1 cellular context compared by ENCODE assay signal in the genomic region with DNA sequence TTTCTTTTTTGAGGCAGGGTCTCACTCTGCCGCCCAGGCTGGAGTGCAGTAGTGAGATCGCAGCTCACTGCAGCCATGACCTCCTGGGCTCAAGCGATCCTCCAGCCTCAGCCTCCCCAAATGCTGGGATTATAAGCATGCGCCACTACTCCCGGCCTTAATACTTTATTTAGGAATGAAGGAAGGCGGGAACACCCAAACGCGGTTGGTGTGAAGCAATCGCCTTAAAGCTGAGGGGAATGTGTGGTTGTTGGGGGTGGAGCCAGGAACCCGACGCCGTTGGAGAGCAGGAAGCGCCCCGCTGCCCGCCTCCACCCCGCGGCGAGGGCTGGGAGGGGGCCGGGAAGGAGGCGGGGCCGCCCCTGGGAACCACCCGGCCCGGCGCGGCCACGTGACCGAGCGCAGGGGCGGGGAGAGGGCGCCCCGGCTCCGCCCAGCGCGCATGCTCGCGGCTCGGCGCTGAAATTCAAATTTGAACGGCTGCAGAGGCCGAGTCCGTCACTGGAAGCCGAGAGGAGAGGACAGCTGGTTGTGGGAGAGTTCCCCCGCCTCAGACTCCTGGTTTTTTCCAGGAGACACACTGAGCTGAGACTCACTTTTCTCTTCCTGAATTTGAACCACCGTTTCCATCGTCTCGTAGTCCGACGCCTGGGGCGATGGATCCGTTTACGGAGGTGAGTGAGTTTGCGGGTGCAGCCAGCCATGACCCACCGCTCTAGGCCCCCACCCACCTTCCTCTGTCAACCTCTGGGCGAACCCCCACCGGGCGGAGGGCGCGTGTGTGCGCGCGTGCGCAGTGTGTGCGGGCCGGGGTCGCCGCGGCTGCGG.
A peak's percentile ranks its signal among the peaks of the same experiment; 100 is the strongest.
TF ChIP-seq lines count a peak whose summit lies in the region.

A gene with protein sequence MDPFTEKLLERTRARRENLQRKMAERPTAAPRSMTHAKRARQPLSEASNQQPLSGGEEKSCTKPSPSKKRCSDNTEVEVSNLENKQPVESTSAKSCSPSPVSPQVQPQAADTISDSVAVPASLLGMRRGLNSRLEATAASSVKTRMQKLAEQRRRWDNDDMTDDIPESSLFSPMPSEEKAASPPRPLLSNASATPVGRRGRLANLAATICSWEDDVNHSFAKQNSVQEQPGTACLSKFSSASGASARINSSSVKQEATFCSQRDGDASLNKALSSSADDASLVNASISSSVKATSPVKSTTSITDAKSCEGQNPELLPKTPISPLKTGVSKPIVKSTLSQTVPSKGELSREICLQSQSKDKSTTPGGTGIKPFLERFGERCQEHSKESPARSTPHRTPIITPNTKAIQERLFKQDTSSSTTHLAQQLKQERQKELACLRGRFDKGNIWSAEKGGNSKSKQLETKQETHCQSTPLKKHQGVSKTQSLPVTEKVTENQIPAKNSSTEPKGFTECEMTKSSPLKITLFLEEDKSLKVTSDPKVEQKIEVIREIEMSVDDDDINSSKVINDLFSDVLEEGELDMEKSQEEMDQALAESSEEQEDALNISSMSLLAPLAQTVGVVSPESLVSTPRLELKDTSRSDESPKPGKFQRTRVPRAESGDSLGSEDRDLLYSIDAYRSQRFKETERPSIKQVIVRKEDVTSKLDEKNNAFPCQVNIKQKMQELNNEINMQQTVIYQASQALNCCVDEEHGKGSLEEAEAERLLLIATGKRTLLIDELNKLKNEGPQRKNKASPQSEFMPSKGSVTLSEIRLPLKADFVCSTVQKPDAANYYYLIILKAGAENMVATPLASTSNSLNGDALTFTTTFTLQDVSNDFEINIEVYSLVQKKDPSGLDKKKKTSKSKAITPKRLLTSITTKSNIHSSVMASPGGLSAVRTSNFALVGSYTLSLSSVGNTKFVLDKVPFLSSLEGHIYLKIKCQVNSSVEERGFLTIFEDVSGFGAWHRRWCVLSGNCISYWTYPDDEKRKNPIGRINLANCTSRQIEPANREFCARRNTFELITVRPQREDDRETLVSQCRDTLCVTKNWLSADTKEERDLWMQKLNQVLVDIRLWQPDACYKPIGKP (plus strand): TSS at position 492 of the 828 bp plus-strand sequence. CDS start 165 bp downstream, at position 657.

TF ChIP-seq in K562, 482 proteins besides CTCF, POLR2A, EP300 and RAD21 (continued from another document and continues in another):
- TF ChIP-seq, protein P1, sequence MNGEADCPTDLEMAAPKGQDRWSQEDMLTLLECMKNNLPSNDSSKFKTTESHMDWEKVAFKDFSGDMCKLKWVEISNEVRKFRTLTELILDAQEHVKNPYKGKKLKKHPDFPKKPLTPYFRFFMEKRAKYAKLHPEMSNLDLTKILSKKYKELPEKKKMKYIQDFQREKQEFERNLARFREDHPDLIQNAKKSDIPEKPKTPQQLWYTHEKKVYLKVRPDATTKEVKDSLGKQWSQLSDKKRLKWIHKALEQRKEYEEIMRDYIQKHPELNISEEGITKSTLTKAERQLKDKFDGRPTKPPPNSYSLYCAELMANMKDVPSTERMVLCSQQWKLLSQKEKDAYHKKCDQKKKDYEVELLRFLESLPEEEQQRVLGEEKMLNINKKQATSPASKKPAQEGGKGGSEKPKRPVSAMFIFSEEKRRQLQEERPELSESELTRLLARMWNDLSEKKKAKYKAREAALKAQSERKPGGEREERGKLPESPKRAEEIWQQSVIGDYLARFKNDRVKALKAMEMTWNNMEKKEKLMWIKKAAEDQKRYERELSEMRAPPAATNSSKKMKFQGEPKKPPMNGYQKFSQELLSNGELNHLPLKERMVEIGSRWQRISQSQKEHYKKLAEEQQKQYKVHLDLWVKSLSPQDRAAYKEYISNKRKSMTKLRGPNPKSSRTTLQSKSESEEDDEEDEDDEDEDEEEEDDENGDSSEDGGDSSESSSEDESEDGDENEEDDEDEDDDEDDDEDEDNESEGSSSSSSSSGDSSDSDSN (IDR thresholded peaks at IDR 0.05; ENCODE audit: borderline replicate concordance in 1 of 2, low read depth in 2 of 2, low read length in 2 of 2), result no peak
- TF ChIP-seq SUPT5H (IDR thresholded peaks at IDR 0.05), result peak; percentile 92
- no peak for TF ChIP-seq KLF16 (IDR thresholded peaks at IDR 0.05)
- TF ChIP-seq, protein P2, sequence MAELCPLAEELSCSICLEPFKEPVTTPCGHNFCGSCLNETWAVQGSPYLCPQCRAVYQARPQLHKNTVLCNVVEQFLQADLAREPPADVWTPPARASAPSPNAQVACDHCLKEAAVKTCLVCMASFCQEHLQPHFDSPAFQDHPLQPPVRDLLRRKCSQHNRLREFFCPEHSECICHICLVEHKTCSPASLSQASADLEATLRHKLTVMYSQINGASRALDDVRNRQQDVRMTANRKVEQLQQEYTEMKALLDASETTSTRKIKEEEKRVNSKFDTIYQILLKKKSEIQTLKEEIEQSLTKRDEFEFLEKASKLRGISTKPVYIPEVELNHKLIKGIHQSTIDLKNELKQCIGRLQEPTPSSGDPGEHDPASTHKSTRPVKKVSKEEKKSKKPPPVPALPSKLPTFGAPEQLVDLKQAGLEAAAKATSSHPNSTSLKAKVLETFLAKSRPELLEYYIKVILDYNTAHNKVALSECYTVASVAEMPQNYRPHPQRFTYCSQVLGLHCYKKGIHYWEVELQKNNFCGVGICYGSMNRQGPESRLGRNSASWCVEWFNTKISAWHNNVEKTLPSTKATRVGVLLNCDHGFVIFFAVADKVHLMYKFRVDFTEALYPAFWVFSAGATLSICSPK (IDR thresholded peaks at IDR 0.05; ENCODE audit: borderline replicate concordance), result no peak
- peak; percentile 1; the same call in 1 of the 2 replicates for TF ChIP-seq HCFC1 (IDR thresholded peaks at IDR 0.05; ENCODE audit: low read depth, low read length)
- TF ChIP-seq, protein P3, sequence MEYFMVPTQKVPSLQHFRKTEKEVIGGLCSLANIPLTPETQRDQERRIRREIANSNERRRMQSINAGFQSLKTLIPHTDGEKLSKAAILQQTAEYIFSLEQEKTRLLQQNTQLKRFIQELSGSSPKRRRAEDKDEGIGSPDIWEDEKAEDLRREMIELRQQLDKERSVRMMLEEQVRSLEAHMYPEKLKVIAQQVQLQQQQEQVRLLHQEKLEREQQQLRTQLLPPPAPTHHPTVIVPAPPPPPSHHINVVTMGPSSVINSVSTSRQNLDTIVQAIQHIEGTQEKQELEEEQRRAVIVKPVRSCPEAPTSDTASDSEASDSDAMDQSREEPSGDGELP (CRISPR knock-in tag; IDR thresholded peaks at IDR 0.05; ENCODE audit: borderline replicate concordance), result no peak
- TF ChIP-seq ZNF217 (CRISPR knock-in tag; IDR thresholded peaks at IDR 0.05), result no peak
- TF ChIP-seq PTBP1 (IDR thresholded peaks at IDR 0.05; ENCODE audit: low read depth, low read length), result no peak
- no peak for TF ChIP-seq MEF2D (tag; conservative IDR thresholded peaks at IDR 0.05; ENCODE audit: low read depth)
- 0 out of 2 replicates have a peak, but pooled peaks have one; percentile 74 for TF ChIP-seq ZBTB17 (CRISPR knock-in tag; IDR thresholded peaks at IDR 0.05)
- TF ChIP-seq TCF3 (CRISPR knock-in tag; IDR thresholded peaks at IDR 0.05), result peak; percentile 7; the same call in 1 of the 2 replicates
- TF ChIP-seq NFRKB (IDR thresholded peaks at IDR 0.05; ENCODE audit: low read depth), result peak; percentile 23
- no peak for TF ChIP-seq MTA1 (IDR thresholded peaks at IDR 0.05; ENCODE audit: borderline replicate concordance)
- TF ChIP-seq POLR2AphosphoS5 (IDR thresholded peaks at IDR 0.05; ENCODE audit: control insufficient read depth, insufficient read depth, low read depth, low read length), result peak; percentile 80
- TF ChIP-seq ELF1 (tag; IDR thresholded peaks at IDR 0.05), result peak; percentile 88
- TF ChIP-seq KDM2B (CRISPR knock-in tag; IDR thresholded peaks at IDR 0.05), result 0 out of 2 replicates have a peak, but pooled peaks have one; percentile 40
- peak; percentile 72 for TF ChIP-seq FIP1L1 (IDR thresholded peaks at IDR 0.05; ENCODE audit: low read depth, low read length, poor library complexity, severe bottlenecking)
- TF ChIP-seq SP1 (CRISPR knock-in tag; IDR thresholded peaks at IDR 0.05), result peak; percentile 83
- TF ChIP-seq HLTF (IDR thresholded peaks at IDR 0.05), result no peak
- TF ChIP-seq HNRNPL (IDR thresholded peaks at IDR 0.05; ENCODE audit: low read depth, low read length), result no peak
- TF ChIP-seq ATF7 (IDR thresholded peaks at IDR 0.05), result no peak; the same call in none of the 2 replicates
- TF ChIP-seq ZNF324 (CRISPR knock-in tag; IDR thresholded peaks at IDR 0.05), result no peak
- no peak for TF ChIP-seq NFATC3 (IDR thresholded peaks at IDR 0.05)
- peak; percentile 38 for TF ChIP-seq PCBP1 (IDR thresholded peaks at IDR 0.05; ENCODE audit: low read depth, low read length, poor library complexity, severe bottlenecking)
- TF ChIP-seq GABPB2 (CRISPR knock-in tag; conservative IDR thresholded peaks at IDR 0.05), result no peak
- TF ChIP-seq JUND (IDR thresholded peaks at IDR 0.05; ENCODE audit: borderline replicate concordance, low read depth, low read length), result peak; percentile 32
- TF ChIP-seq JUND (tag; IDR thresholded peaks at IDR 0.05; ENCODE audit: borderline replicate concordance, low read depth, low read length), result no peak; the same call in 2 of the 3 replicates
- TF ChIP-seq CC2D1A (IDR thresholded peaks at IDR 0.05), result peak; percentile 78
- TF ChIP-seq, protein P4, sequence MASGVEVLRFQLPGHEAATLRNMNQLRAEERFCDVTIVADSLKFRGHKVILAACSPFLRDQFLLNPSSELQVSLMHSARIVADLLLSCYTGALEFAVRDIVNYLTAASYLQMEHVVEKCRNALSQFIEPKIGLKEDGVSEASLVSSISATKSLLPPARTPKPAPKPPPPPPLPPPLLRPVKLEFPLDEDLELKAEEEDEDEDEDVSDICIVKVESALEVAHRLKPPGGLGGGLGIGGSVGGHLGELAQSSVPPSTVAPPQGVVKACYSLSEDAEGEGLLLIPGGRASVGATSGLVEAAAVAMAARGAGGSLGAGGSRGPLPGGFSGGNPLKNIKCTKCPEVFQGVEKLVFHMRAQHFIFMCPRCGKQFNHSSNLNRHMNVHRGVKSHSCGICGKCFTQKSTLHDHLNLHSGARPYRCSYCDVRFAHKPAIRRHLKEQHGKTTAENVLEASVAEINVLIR (CRISPR knock-in tag; IDR thresholded peaks at IDR 0.05), result no peak
- TF ChIP-seq, protein P5, sequence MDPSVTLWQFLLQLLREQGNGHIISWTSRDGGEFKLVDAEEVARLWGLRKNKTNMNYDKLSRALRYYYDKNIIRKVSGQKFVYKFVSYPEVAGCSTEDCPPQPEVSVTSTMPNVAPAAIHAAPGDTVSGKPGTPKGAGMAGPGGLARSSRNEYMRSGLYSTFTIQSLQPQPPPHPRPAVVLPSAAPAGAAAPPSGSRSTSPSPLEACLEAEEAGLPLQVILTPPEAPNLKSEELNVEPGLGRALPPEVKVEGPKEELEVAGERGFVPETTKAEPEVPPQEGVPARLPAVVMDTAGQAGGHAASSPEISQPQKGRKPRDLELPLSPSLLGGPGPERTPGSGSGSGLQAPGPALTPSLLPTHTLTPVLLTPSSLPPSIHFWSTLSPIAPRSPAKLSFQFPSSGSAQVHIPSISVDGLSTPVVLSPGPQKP (CRISPR knock-in tag; IDR thresholded peaks at IDR 0.05), result no peak
- TF ChIP-seq TBL1XR1 (IDR thresholded peaks at IDR 0.05; ENCODE audit: low read length in 2 of 2), result 0 out of 4 replicates have a peak, but pooled peaks of 1 of the 2 experiments have one; percentile 18
- no peak; the same call in 1 of the 2 replicates for TF ChIP-seq ZNF644 (tag; IDR thresholded peaks at IDR 0.05; ENCODE audit: low read depth)
- TF ChIP-seq, protein P6, sequence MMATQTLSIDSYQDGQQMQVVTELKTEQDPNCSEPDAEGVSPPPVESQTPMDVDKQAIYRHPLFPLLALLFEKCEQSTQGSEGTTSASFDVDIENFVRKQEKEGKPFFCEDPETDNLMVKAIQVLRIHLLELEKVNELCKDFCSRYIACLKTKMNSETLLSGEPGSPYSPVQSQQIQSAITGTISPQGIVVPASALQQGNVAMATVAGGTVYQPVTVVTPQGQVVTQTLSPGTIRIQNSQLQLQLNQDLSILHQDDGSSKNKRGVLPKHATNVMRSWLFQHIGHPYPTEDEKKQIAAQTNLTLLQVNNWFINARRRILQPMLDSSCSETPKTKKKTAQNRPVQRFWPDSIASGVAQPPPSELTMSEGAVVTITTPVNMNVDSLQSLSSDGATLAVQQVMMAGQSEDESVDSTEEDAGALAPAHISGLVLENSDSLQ (IDR thresholded peaks at IDR 0.05), result no peak
- TF ChIP-seq, protein P7, sequence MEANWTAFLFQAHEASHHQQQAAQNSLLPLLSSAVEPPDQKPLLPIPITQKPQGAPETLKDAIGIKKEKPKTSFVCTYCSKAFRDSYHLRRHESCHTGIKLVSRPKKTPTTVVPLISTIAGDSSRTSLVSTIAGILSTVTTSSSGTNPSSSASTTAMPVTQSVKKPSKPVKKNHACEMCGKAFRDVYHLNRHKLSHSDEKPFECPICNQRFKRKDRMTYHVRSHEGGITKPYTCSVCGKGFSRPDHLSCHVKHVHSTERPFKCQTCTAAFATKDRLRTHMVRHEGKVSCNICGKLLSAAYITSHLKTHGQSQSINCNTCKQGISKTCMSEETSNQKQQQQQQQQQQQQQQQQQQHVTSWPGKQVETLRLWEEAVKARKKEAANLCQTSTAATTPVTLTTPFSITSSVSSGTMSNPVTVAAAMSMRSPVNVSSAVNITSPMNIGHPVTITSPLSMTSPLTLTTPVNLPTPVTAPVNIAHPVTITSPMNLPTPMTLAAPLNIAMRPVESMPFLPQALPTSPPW (CRISPR knock-in tag; IDR thresholded peaks at IDR 0.05), result peak; percentile 98
- TF ChIP-seq RFX5 (IDR thresholded peaks at IDR 0.05; ENCODE audit: low read depth, low read length), result no peak
- TF ChIP-seq FOXM1 (IDR thresholded peaks at IDR 0.05; ENCODE audit: low read depth), result peak; percentile 96
- TF ChIP-seq FOXM1 (CRISPR knock-in tag; IDR thresholded peaks at IDR 0.05; ENCODE audit: low read depth), result no peak
- no peak; the same call in 1 of the 2 replicates for TF ChIP-seq MBD2 (IDR thresholded peaks at IDR 0.05; ENCODE audit: borderline replicate concordance, low read depth)
- 0 out of 2 replicates have a peak, but pooled peaks have one; percentile 45 for TF ChIP-seq SMARCA4 (IDR thresholded peaks at IDR 0.05)
- TF ChIP-seq ESRRA (IDR thresholded peaks at IDR 0.05; ENCODE audit: borderline replicate concordance, low read depth), result peak; percentile 55; the same call in 1 of the 2 replicates
- TF ChIP-seq CBX5 (IDR thresholded peaks at IDR 0.05; ENCODE audit: borderline replicate concordance, low read depth), result peak; percentile 1; the same call in 1 of the 2 replicates
- no peak for TF ChIP-seq ZNF140 (CRISPR knock-in tag; IDR thresholded peaks at IDR 0.05)
